13 cellular contexts compared by ENCODE assay signal in genomic region chr12:122395319-122395718, GRCh38. TPM values are rescaled to one million over a fixed set of nuclear protein-coding genes. Genes with fewer than 3 reads are reported as not detected.
DNase-seq lines count a peak whose midpoint lies in the region; ATAC-seq and TF ChIP-seq lines count a peak whose summit lies in the region.
"Had no signal": no experiment of that assay in that cellular context is flagged by ENCODE, and none has a peak within 500 bp of the region (broad histone marks: within the 10 kb centered on the region; RNA-seq: fewer than 3 reads in every experiment).

No MANE protein-coding gene starts in this region.

- peak overlapping the region; percentile 88 for H3K27ac Mint-ChIP-seq in chondrocyte (ENCODE audit: unreplicated experiment)
- no peak overlapping the region for H3K27ac Mint-ChIP-seq in neural progenitor cell
- H3K27ac Mint-ChIP-seq: activated T-helper 2 cell treated with anti-CD3 and anti-CD28 coated beads, Interferon-gamma antibody, Interleukin-2, Interleukin-4, amounts not matched to agents 10 μg/mL and 5 μg/mL and 100 μg/mL, durations not matched to agents 14 hours and 24 hours and 36 hours had no signal

- no peak overlapping the region for H3K27ac ChIP-seq in neural progenitor cell

- H3K4me1 Mint-ChIP-seq in chondrocyte (ENCODE audit: low read depth) (peaks cover 41% of the 10 kb centered on the region), neural progenitor cell (peaks cover 18% of the 10 kb centered on the region)

- H3K4me1 ChIP-seq in neural progenitor cell: peaks cover 8% of the 10 kb centered on the region

- no peak for ATAC-seq in HG02973 (IDR thresholded peaks at IDR 0.05; ENCODE audit: unreplicated experiment)

- no peak for TF ChIP-seq CTCF in chondrocyte (IDR thresholded peaks at IDR 0.05)
- no peak for TF ChIP-seq CTCF in neural progenitor cell (IDR thresholded peaks at IDR 0.05)

- H3K27me3 Mint-ChIP-seq in chondrocyte (ENCODE audit: low read depth): no peaks in the 10 kb centered on the region
- H3K27me3 Mint-ChIP-seq in neural progenitor cell (ENCODE audit: insufficient read depth, low read depth): peaks cover 3% of the 10 kb centered on the region

- no peak overlapping the region for H3K4me2 ChIP-seq in neural progenitor cell

- H3K36me3 Mint-ChIP-seq in chondrocyte (ENCODE audit: low read depth) (no peaks in the 10 kb centered on the region), neural progenitor cell (peaks cover 4% of the 10 kb centered on the region)

- DNase-seq in ACHN (peak; percentile 64), HK-2 (ENCODE audit: unreplicated experiment) (peak; percentile 33), chondrocyte (ENCODE audit: low spot score) (no peak), myocyte (ENCODE audit: low read depth) (peak; percentile 28), neural progenitor cell (ENCODE audit: low spot score) (no peak), mesenteric fat pad (ENCODE audit: low spot score) (no peak), KG1 (lab: John Stamatoyannopoulos, UW) (no peak)
- DNase-seq: DMS79 treated with DMSO at 0.1 percent for 48 hours; hypothalamus; NCI-H146; stimulated activated CD4-positive, alpha-beta T cell treated with anti-CD3 and anti-CD28 coated beads, Interleukin-12 subunit alpha, Interleukin-12 subunit beta, amount 100 ng/mL, for 4 hours had no signal

- no peaks in the 10 kb centered on the region for H4K20me1 ChIP-seq in neural progenitor cell (ENCODE audit: low read depth)

- H3K36me3 ChIP-seq in neural progenitor cell: no peaks in the 10 kb centered on the region

- no peaks in the 10 kb centered on the region for H3K9me3 ChIP-seq in neural progenitor cell (ENCODE audit: low read depth)

- H3K9me3 Mint-ChIP-seq in chondrocyte (ENCODE audit: low read depth) (no peaks in the 10 kb centered on the region), neural progenitor cell (no peaks in the 10 kb centered on the region)
- H3K9me3 Mint-ChIP-seq: activated T-helper 2 cell treated with anti-CD3 and anti-CD28 coated beads, Interferon-gamma antibody, Interleukin-2, Interleukin-4, amounts not matched to agents 10 μg/mL and 5 μg/mL and 100 μg/mL, durations not matched to agents 14 hours and 24 hours and 36 hours had no signal

- H3K4me3 Mint-ChIP-seq in chondrocyte (ENCODE audit: unreplicated experiment) (no peak overlapping the region), neural progenitor cell (no peak overlapping the region)

- H3F3A ChIP-seq in neural progenitor cell (ENCODE audit: low read depth): peaks cover 13% of the 10 kb centered on the region

- no peak overlapping the region for H3K9ac ChIP-seq in neural progenitor cell

- H3K79me2 ChIP-seq in neural progenitor cell (ENCODE audit: low read depth): peaks cover 20% of the 10 kb centered on the region

- H3K27me3 ChIP-seq in neural progenitor cell: no peaks in the 10 kb centered on the region

- H3K4me3 ChIP-seq in neural progenitor cell: no peak overlapping the region

- H2AFZ ChIP-seq in neural progenitor cell (replicated peaks): no peak overlapping the region

- in situ Hi-C loops in ACHN (cut with HindIII; ENCODE audit: low pct_ligation_motif_present, low pct_unique_long_range_greater_than_20kb, low sequenced_read_pairs): no loop called here

RNA-seq across cellular contexts. Expression of gene CLIP1, which starts 27.1 kb away (rescaled TPM):
- total RNA-seq in chondrocyte (74.1 to 101 TPM (median 94.7 TPM) in 3 replicates), myocyte (51.2 and 52.2 TPM in 2 replicates), neural progenitor cell (ENCODE audit: low replicate concordance) (38.3 and 50.8 TPM in 2 replicates), mesenteric fat pad (99.9 TPM)
- polyA plus RNA-seq in myocyte (2012): 36.1 TPM

Comparison
In these comparisons a context has a peak if more than half of its experiments do, and no peak if none do; other contexts are left out.
1. DNase-seq: peak in ACHN (single experiment), HK-2 (single experiment) and myocyte (single experiment); none in chondrocyte (single experiment), neural progenitor cell (single experiment), mesenteric fat pad (single experiment) and KG1 (single experiment).